1 cellular context compared by ENCODE assay signal in genomic region chr1:10848109-10848684, GRCh38.
A peak's percentile ranks its signal among the peaks of the same experiment; 100 is the strongest.
TF ChIP-seq lines count a peak whose summit lies in the region.

No MANE protein-coding gene starts in this region.

TF ChIP-seq in HepG2, 621 proteins besides CTCF, POLR2A, EP300 and RAD21 (continued from another document):
- TF ChIP-seq, protein P1, sequence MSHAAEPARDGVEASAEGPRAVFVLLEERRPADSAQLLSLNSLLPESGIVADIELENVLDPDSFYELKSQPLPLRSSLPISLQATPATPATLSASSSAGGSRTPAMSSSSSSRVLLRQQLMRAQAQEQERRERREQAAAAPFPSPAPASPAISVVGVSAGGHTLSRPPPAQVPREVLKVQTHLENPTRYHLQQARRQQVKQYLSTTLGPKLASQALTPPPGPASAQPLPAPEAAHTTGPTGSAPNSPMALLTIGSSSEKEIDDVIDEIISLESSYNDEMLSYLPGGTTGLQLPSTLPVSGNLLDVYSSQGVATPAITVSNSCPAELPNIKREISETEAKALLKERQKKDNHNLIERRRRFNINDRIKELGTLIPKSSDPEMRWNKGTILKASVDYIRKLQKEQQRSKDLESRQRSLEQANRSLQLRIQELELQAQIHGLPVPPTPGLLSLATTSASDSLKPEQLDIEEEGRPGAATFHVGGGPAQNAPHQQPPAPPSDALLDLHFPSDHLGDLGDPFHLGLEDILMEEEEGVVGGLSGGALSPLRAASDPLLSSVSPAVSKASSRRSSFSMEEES (CRISPR knock-in tag; IDR thresholded peaks at IDR 0.05), result peak; percentile 69
- TF ChIP-seq, protein P2, sequence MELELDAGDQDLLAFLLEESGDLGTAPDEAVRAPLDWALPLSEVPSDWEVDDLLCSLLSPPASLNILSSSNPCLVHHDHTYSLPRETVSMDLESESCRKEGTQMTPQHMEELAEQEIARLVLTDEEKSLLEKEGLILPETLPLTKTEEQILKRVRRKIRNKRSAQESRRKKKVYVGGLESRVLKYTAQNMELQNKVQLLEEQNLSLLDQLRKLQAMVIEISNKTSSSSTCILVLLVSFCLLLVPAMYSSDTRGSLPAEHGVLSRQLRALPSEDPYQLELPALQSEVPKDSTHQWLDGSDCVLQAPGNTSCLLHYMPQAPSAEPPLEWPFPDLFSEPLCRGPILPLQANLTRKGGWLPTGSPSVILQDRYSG (CRISPR knock-in tag; IDR thresholded peaks at IDR 0.05), result no peak
- TF ChIP-seq CEBPG (CRISPR knock-in tag; IDR thresholded peaks at IDR 0.05) (0 out of 2 replicates have a peak, but pooled peaks have one; percentile 26), ZNF790 (CRISPR knock-in tag; IDR thresholded peaks at IDR 0.05; ENCODE audit: borderline replicate concordance) (no peak), ZNF776 (CRISPR knock-in tag; IDR thresholded peaks at IDR 0.05) (no peak), ZFP36L1 (CRISPR knock-in tag; IDR thresholded peaks at IDR 0.05) (no peak), ZBTB26 (CRISPR knock-in tag; IDR thresholded peaks at IDR 0.05; ENCODE audit: borderline replicate concordance) (no peak), NR2F6 (IDR thresholded peaks at IDR 0.05) (0 out of 2 replicates have a peak, but pooled peaks have one; percentile 50), NR2F6 (CRISPR knock-in tag; IDR thresholded peaks at IDR 0.05) (peak; percentile 45; the same call in 1 of the 2 replicates), FOXP1 (IDR thresholded peaks at IDR 0.05) (no peak), FOXP1 (CRISPR knock-in tag; IDR thresholded peaks at IDR 0.05) (peak; percentile 29; the same call in 1 of the 2 replicates), RXRB (CRISPR knock-in tag; IDR thresholded peaks at IDR 0.05; ENCODE audit: borderline replicate concordance) (peak; percentile 47; the same call in 1 of the 2 replicates), PAXIP1 (CRISPR knock-in tag; conservative IDR thresholded peaks at IDR 0.05) (0 out of 2 replicates have a peak, but pooled peaks have one; percentile 20), ZNF792 (CRISPR knock-in tag; IDR thresholded peaks at IDR 0.05) (no peak), ELK4 (CRISPR knock-in tag; IDR thresholded peaks at IDR 0.05; ENCODE audit: borderline replicate concordance) (no peak), SOX5 (CRISPR knock-in tag; IDR thresholded peaks at IDR 0.05; ENCODE audit: borderline replicate concordance) (no peak), ZNF780A (CRISPR knock-in tag; IDR thresholded peaks at IDR 0.05) (no peak), SNAPC5 (CRISPR knock-in tag; IDR thresholded peaks at IDR 0.05; ENCODE audit: borderline replicate concordance) (no peak), SALL1 (CRISPR knock-in tag; IDR thresholded peaks at IDR 0.05) (peak; percentile 29; the same call in 1 of the 2 replicates), NFE2L1 (CRISPR knock-in tag; IDR thresholded peaks at IDR 0.05; ENCODE audit: borderline replicate concordance) (no peak), ZNF839 (CRISPR knock-in tag; IDR thresholded peaks at IDR 0.05; ENCODE audit: borderline replicate concordance) (no peak)
- TF ChIP-seq, protein P3, sequence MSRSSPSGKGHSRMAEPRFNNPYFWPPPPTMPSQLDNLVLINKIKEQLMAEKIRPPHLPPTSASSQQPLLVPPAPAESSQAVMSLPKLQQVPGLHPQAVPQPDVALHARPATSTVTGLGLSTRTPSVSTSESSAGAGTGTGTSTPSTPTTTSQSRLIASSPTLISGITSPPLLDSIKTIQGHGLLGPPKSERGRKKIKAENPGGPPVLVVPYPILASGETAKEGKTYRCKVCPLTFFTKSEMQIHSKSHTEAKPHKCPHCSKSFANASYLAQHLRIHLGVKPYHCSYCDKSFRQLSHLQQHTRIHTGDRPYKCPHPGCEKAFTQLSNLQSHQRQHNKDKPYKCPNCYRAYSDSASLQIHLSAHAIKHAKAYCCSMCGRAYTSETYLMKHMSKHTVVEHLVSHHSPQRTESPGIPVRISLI (CRISPR knock-in tag; IDR thresholded peaks at IDR 0.05; ENCODE audit: borderline replicate concordance), result peak; percentile 94
- TF ChIP-seq, protein P4, sequence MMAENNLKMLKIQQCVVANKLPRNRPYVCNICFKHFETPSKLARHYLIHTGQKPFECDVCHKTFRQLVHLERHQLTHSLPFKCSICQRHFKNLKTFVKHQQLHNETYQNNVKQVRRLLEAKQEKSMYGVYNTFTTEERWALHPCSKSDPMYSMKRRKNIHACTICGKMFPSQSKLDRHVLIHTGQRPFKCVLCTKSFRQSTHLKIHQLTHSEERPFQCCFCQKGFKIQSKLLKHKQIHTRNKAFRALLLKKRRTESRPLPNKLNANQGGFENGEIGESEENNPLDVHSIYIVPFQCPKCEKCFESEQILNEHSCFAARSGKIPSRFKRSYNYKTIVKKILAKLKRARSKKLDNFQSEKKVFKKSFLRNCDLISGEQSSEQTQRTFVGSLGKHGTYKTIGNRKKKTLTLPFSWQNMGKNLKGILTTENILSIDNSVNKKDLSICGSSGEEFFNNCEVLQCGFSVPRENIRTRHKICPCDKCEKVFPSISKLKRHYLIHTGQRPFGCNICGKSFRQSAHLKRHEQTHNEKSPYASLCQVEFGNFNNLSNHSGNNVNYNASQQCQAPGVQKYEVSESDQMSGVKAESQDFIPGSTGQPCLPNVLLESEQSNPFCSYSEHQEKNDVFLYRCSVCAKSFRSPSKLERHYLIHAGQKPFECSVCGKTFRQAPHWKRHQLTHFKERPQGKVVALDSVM (CRISPR knock-in tag; IDR thresholded peaks at IDR 0.05), result peak; percentile 84
